ENCODE assay signal across 10 cellular contexts in genomic region chr11:70567680-70568503, GRCh38.
DNase-seq lines count a peak whose midpoint lies in the region; ATAC-seq and TF ChIP-seq lines count a peak whose summit lies in the region.
"Had no signal": no experiment of that assay in that cellular context is flagged by ENCODE, and none has a peak within 500 bp of the region (broad histone marks: within the 10 kb centered on the region; RNA-seq: fewer than 3 reads in every experiment).

No MANE protein-coding gene starts in this region.

- DNase-seq in IMR-90 (peak; percentile 10), caudate nucleus (lab: John Stamatoyannopoulos, UW) (peak in 13 of 61 donors; percentile 2 to 54 (median 25)), left lobe of liver (ENCODE audit: low spot score) (no peak), tibial artery (peak; percentile 67 to 69), Caco-2 (no peak), NCI-H1092 treated with DMSO at 0.1 percent for 48 hours (lab: John Stamatoyannopoulos, UW) (no peak)
- no peak for DNase-seq in activated naive CD4-positive, alpha-beta T cell (lab: John Stamatoyannopoulos, UW)

- intact Hi-C loops in IMR-90 (cut with micrococcal nuclease): no loop called here
- intact Hi-C loops in tibial artery (cut with DNase I; ENCODE audit: low total_unique reads): no loop called here
- intact Hi-C loops in Caco-2 (cut with micrococcal nuclease; ENCODE audit: unreplicated experiment): no loop called here

- H3K4me1 ChIP-seq in IMR-90 (ENCODE audit: control insufficient read depth, insufficient read depth, low read length) (peaks cover 7% of the 10 kb centered on the region; the same call in 1 of the 2 replicates), tibial artery (peaks cover 0 to 17% (median 14%) of the 10 kb centered on the region in 4 donors), Caco-2 (no peaks in the 10 kb centered on the region)

- no peak overlapping the region for H3K56ac ChIP-seq in IMR-90 (ENCODE audit: extremely low read depth, insufficient read depth, low read length)

- H3K27ac Mint-ChIP-seq in Caco-2 (ENCODE audit: unreplicated experiment): no peak overlapping the region
- H3K27ac Mint-ChIP-seq: naive thymus-derived CD8-positive, alpha-beta T cell had no signal

- no peaks in the 10 kb centered on the region; the same call in 1 of the 2 replicates for H4K20me1 ChIP-seq in IMR-90 (ENCODE audit: insufficient read depth, low read length)

- peak overlapping the region; percentile 44 for H3K9ac ChIP-seq in IMR-90 (ENCODE audit: low read depth, low read length)

- H2AK5ac ChIP-seq in IMR-90 (ENCODE audit: low read depth, low read length): no peak overlapping the region

- H4K91ac ChIP-seq in IMR-90 (ENCODE audit: insufficient read depth, low read depth, low read length): no peak overlapping the region; the same call in 1 of the 2 replicates

- dilution Hi-C loops in IMR-90 (cut with HindIII; ENCODE audit: low sequenced_read_pairs, unreplicated experiment): no loop called here

- H3K4me3 ChIP-seq in IMR-90 (ENCODE audit: insufficient read depth, low read depth, low read length) (peak overlapping the region; percentile 45), tibial artery (peak overlapping the region; percentile 43 to 60), Caco-2 (ENCODE audit: low read depth, low read length) (no peak overlapping the region)

- peak overlapping the region; percentile 74 for H2AFZ ChIP-seq in IMR-90 (replicated peaks; ENCODE audit: low read length, poor library complexity)

- H3K9me3 ChIP-seq in IMR-90 (ENCODE audit: control insufficient read depth, insufficient read depth, low read length) (no peaks in the 10 kb centered on the region), tibial artery (no peaks in the 10 kb centered on the region), Caco-2 (no peaks in the 10 kb centered on the region)

- POLR2A ChIA-PET in IMR-90 (lab: Charles Lee; ENCODE audit: unreplicated experiment) (interaction anchor here (0.6 to 0.9 kb wide), 2 partner anchors 16 to 242 kb away, joined by 3 to 5 read pairs; no protein-coding TSS in a partner anchor), Caco-2 (lab: Charles Lee) (interaction anchor here (0.6 to 0.7 kb wide), 2 partner anchors 9 to 46 kb away, joined by 3 read pairs; no protein-coding TSS in a partner anchor)

- no peaks in the 10 kb centered on the region for H3K79me1 ChIP-seq in IMR-90 (ENCODE audit: low read depth in 1 of 2, low read length in 2 of 2)

- H2BK5ac ChIP-seq in IMR-90 (ENCODE audit: low read depth, low read length, poor library complexity, severe bottlenecking): no peak overlapping the region

- H4K8ac ChIP-seq in IMR-90 (ENCODE audit: low read depth in 2 of 2, low read length in 2 of 2): peak overlapping the region in 1 of 2 experiments; percentile 44; a peak in 1 of 4 replicates

- 0 out of 2 replicates have a peak overlapping the region, but pooled peaks have one; percentile 48 for H3K14ac ChIP-seq in IMR-90 (replicated peaks; ENCODE audit: low read depth, low read length)

- no TSS peak for BruUV-seq in IMR-90 (replicated peaks; lab: Mats Ljungman, UMichigan)
- BruUV-seq in Caco-2 (replicated peaks; lab: Mats Ljungman, UMichigan): no TSS peak

- no peak overlapping the region for H2BK15ac ChIP-seq in IMR-90 (ENCODE audit: low read depth, low read length)

- no peak overlapping the region for H3K23ac ChIP-seq in IMR-90 (ENCODE audit: low read depth, low read length)

- H3K27me3 ChIP-seq in IMR-90 (ENCODE audit: control insufficient read depth, insufficient read depth, low read length) (no peaks in the 10 kb centered on the region), tibial artery (peaks cover 0 to 6% of the 10 kb centered on the region in 2 donors), Caco-2 (replicated peaks; ENCODE audit: control insufficient read depth, insufficient read depth, low read length) (no peaks in the 10 kb centered on the region)

- no peaks in the 10 kb centered on the region for H3K9me1 ChIP-seq in IMR-90 (ENCODE audit: insufficient read depth, low read length)

- peak overlapping the region; percentile 77 for H3K4me2 ChIP-seq in IMR-90 (ENCODE audit: low read depth, low read length)

- H3K36me3 Mint-ChIP-seq in Caco-2 (ENCODE audit: insufficient read depth, unreplicated experiment): peaks cover 35% of the 10 kb centered on the region

- H3K4me1 Mint-ChIP-seq in Caco-2 (ENCODE audit: low read depth, unreplicated experiment): no peaks in the 10 kb centered on the region

- no peak overlapping the region for H2BK120ac ChIP-seq in IMR-90 (ENCODE audit: low read depth, low read length)

- H3K36me3 ChIP-seq in IMR-90 (ENCODE audit: control insufficient read depth, insufficient read depth, low read length): no peaks in the 10 kb centered on the region
- no peaks in the 10 kb centered on the region for H3K36me3 ChIP-seq in tibial artery
- no peaks in the 10 kb centered on the region for H3K36me3 ChIP-seq in Caco-2 (ENCODE audit: control insufficient read depth, insufficient read depth, low read length)

- peaks cover 10% of the 10 kb centered on the region for H3K9me3 Mint-ChIP-seq in Caco-2 (ENCODE audit: unreplicated experiment)

- peak overlapping the region; percentile 8; the same call in 1 of the 2 replicates for H3K18ac ChIP-seq in IMR-90 (ENCODE audit: low read depth, low read length)

- no peak overlapping the region for H3K4ac ChIP-seq in IMR-90 (ENCODE audit: low read depth, low read length)

- TF ChIP-seq CTCF in IMR-90 (conservative IDR thresholded peaks at IDR 0.05; ENCODE audit: low read depth, low read length) (no peak), tibial artery (IDR thresholded peaks at IDR 0.05) (no peak), Caco-2 (IDR thresholded peaks at IDR 0.05; ENCODE audit: insufficient read depth in 1 of 2, low read depth in 1 of 2, low read length in 1 of 2, severe bottlenecking in 1 of 2, unreplicated experiment in 1 of 2) (no peak)

- H3K27me3 Mint-ChIP-seq in Caco-2 (ENCODE audit: insufficient read depth, unreplicated experiment): no peaks in the 10 kb centered on the region

- no peak for TF ChIP-seq RAD21 in IMR-90 (IDR thresholded peaks at IDR 0.05; ENCODE audit: low read length)

- no peak overlapping the region for H2BK20ac ChIP-seq in IMR-90 (ENCODE audit: low read depth, low read length)

- H3K27ac ChIP-seq in IMR-90 (ENCODE audit: insufficient read depth, low read length) (peak overlapping the region; percentile 22), caudate nucleus (ENCODE audit: low read depth, low read length) (peak overlapping the region; percentile 19), tibial artery (peak overlapping the region; percentile 54 to 67)
- H3K27ac ChIP-seq: VCaP had no signal

- no peak overlapping the region for H3K4me3 Mint-ChIP-seq in Caco-2 (ENCODE audit: unreplicated experiment)

- H4K5ac ChIP-seq in IMR-90 (ENCODE audit: low read depth, low read length): no peak overlapping the region; the same call in 1 of the 2 replicates

- 0% methylated on average over 2 of the region's 26 CpGs; no CpG with 5 or more reads in 1 of the 2 experiments for WGBS in IMR-90 (ENCODE audit: extremely low coverage in 2 of 2, insufficient read length in 1 of 2), 2 experiments

- TF ChIP-seq POLR2A in IMR-90 (IDR thresholded peaks at IDR 0.05; ENCODE audit: low read depth, low read length): no peak

- ATAC-seq in IMR-90 (ENCODE audit: low read depth) (peak; percentile 88), left lobe of liver (peak; percentile 60), GM21390 (IDR thresholded peaks at IDR 0.05; ENCODE audit: unreplicated experiment) (no peak)
- ATAC-seq: naive thymus-derived CD8-positive, alpha-beta T cell had no signal

- in situ Hi-C loops in IMR-90 (cut with MboI; ENCODE audit: low sequenced_read_pairs): no loop called here

- H2AK9ac ChIP-seq in IMR-90 (replicated peaks; ENCODE audit: low read depth, low read length, poor library complexity): no peak overlapping the region

- CTCF ChIA-PET in IMR-90 (lab: Yijun Ruan, JAX) (interaction anchor here (0.6 to 1.4 kb wide), 12 partner anchors 10 to 188 kb away, joined by 3 to 7 read pairs (median 4); no protein-coding TSS in a partner anchor), Caco-2 (lab: Charles Lee) (no interaction called here)

TF ChIP-seq in IMR-90, 13 proteins besides CTCF, POLR2A, EP300 and RAD21:
- TF ChIP-seq FOS (IDR thresholded peaks at IDR 0.05; ENCODE audit: low read depth, low read length) (no peak), ELK1 (IDR thresholded peaks at IDR 0.05; ENCODE audit: borderline replicate concordance, low read depth, low read length) (no peak), CEBPB (IDR thresholded peaks at IDR 0.05; ENCODE audit: low read depth, low read length) (no peak), MAZ (IDR thresholded peaks at IDR 0.05; ENCODE audit: borderline replicate concordance, low read depth, low read length) (no peak), SMC3 (IDR thresholded peaks at IDR 0.05; ENCODE audit: low read depth, low read length) (no peak), CHD1 (IDR thresholded peaks at IDR 0.05; ENCODE audit: low read depth, low read length) (no peak), BHLHE40 (IDR thresholded peaks at IDR 0.05; ENCODE audit: low read depth, low read length) (no peak), NFE2L2 (IDR thresholded peaks at IDR 0.05; ENCODE audit: low read depth, low read length) (no peak), RCOR1 (IDR thresholded peaks at IDR 0.05; ENCODE audit: insufficient replicate concordance, low read length) (no peak), RFX5 (IDR thresholded peaks at IDR 0.05; ENCODE audit: low read depth, low read length) (no peak), MAFK (IDR thresholded peaks at IDR 0.05; ENCODE audit: low read depth, low read length) (no peak), MXI1 (IDR thresholded peaks at IDR 0.05; ENCODE audit: borderline replicate concordance, low read depth, low read length) (no peak)
- TF ChIP-seq, protein P1, sequence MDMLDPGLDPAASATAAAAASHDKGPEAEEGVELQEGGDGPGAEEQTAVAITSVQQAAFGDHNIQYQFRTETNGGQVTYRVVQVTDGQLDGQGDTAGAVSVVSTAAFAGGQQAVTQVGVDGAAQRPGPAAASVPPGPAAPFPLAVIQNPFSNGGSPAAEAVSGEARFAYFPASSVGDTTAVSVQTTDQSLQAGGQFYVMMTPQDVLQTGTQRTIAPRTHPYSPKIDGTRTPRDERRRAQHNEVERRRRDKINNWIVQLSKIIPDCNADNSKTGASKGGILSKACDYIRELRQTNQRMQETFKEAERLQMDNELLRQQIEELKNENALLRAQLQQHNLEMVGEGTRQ (IDR thresholded peaks at IDR 0.05; ENCODE audit: low read depth, low read length): no peak
TF ChIP-seq in IMR-90: peak in this region for 0.

Comparison
In these comparisons a context has a peak if more than half of its experiments do, and no peak if none do; other contexts are left out.
1. DNase-seq: peak in IMR-90 (single experiment) and tibial artery (2 of 2); none in left lobe of liver (single experiment), Caco-2 (0 of 2), activated naive CD4-positive, alpha-beta T cell (0 of 4) and NCI-H1092 treated with DMSO at 0.1 percent for 48 hours (single experiment).
2. Peak in every context shown above with its lines, with median percentiles within 50 percentile points of each other: H3K27ac ChIP-seq.